Comparison of ENCODE assay signal across 8 cellular contexts in the genomic region with DNA sequence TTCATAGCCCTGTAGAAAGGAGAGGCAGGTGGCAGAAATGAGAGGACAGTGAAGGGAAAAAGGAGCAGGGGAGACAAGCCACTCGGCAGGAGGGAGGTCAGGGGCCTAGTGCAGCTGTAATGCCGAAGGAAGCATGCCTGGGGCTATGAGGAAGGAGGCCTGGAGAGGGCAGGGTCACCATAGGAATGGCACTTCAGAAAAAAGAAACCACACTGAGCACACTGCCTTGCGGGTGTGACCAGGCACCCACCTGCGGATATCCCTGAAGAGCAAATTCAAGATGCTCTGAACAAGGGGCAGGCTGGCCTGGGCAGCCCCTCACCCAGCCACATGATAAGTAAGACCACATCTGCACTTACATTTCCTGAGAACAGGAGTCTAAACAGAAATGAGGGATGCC.
DNase-seq lines count a peak whose midpoint lies in the region; ATAC-seq, FAIRE-seq and TF ChIP-seq lines count a peak whose summit lies in the region.

No MANE protein-coding gene starts in this region.

- peaks cover 9% of the 10 kb centered on the region for H3K4me1 ChIP-seq in GM23338 (ENCODE audit: insufficient read depth)

- TF ChIP-seq CTCF in GM23338 (conservative IDR thresholded peaks at IDR 0.05; ENCODE audit: low read depth in 2 of 2): peak; percentile 55 to 86

- no peak for FAIRE-seq in urothelium cell line (lab: Jason Lieb, UNC)

- H3K27ac Mint-ChIP-seq in GM23338: no peak overlapping the region
- H3K27ac Mint-ChIP-seq in activated naive CD8-positive, alpha-beta T cell treated with anti-CD3 and anti-CD28 coated beads, Interleukin-2, amount 10 ng/mL, durations not matched to agents 7 days and 5 days: peak overlapping the region; percentile 41

- POLR2A ChIA-PET in activated naive CD8-positive, alpha-beta T cell treated with anti-CD3 and anti-CD28 coated beads, Interleukin-2, amount 10 ng/mL, durations not matched to agents 7 days and 5 days (lab: Charles Lee): no interaction called here

- 0 out of 2 replicates have a peak, but pooled peaks cover 2% of the 10 kb centered on the region for H3K36me3 ChIP-seq in GM23338 (ENCODE audit: insufficient read depth)

- no peaks in the 10 kb centered on the region for H3F3A ChIP-seq in GM23338 (replicated peaks; ENCODE audit: low read depth)

- peaks cover 16% of the 10 kb centered on the region for H3K4me1 Mint-ChIP-seq in GM23338
- peaks cover 19% of the 10 kb centered on the region for H3K4me1 Mint-ChIP-seq in activated naive CD8-positive, alpha-beta T cell treated with anti-CD3 and anti-CD28 coated beads, Interleukin-2, amount 10 ng/mL, durations not matched to agents 7 days and 5 days

- no peaks in the 10 kb centered on the region for H3K9me3 Mint-ChIP-seq in GM23338
- H3K9me3 Mint-ChIP-seq in activated naive CD8-positive, alpha-beta T cell treated with anti-CD3 and anti-CD28 coated beads, Interleukin-2, amount 10 ng/mL, durations not matched to agents 7 days and 5 days: no peaks in the 10 kb centered on the region

- no peak overlapping the region for H2AFZ ChIP-seq in GM23338

- no peaks in the 10 kb centered on the region for H3K79me2 ChIP-seq in GM23338 (replicated peaks; ENCODE audit: insufficient read depth)

- no peaks in the 10 kb centered on the region for H4K20me1 ChIP-seq in GM23338 (replicated peaks; ENCODE audit: insufficient read depth)

- DNase-seq in A172 (ENCODE audit: low spot score) (peak; percentile 27), GM23338 (ENCODE audit: low spot score) (peak; percentile 86), left colon (peak; percentile 28 to 38), urothelium cell line (ENCODE audit: low spot score) (no peak)
- no peak for DNase-seq in activated naive CD8-positive, alpha-beta T cell treated with anti-CD3 and anti-CD28 coated beads, Interleukin-2, amount 10 ng/mL, durations not matched to agents 7 days and 5 days
- DNase-seq in stimulated activated CD4-positive, alpha-beta T cell treated with anti-CD3 and anti-CD28 coated beads, Interleukin-15, amount 100 ng/mL, for 24 hours: no peak
- no peak for DNase-seq in effector CD4-positive, alpha-beta T cell

- H3K4me3 ChIP-seq in GM23338: no peak overlapping the region

- intact Hi-C loops in left colon (cut with DNase I, micrococcal nuclease): no loop called here

- 0 out of 2 replicates have a peak overlapping the region, but pooled peaks have one; percentile 62 for H3K27ac ChIP-seq in GM23338 (ENCODE audit: low read depth)

- H3K36me3 Mint-ChIP-seq in GM23338 (ENCODE audit: low read depth): peaks cover 19% of the 10 kb centered on the region; the same call in 2 of the 3 replicates
- peaks cover 49% of the 10 kb centered on the region for H3K36me3 Mint-ChIP-seq in activated naive CD8-positive, alpha-beta T cell treated with anti-CD3 and anti-CD28 coated beads, Interleukin-2, amount 10 ng/mL, durations not matched to agents 7 days and 5 days

- H3K9me2 ChIP-seq in GM23338 (ENCODE audit: insufficient read depth): no peaks in the 10 kb centered on the region

- peaks cover 5% of the 10 kb centered on the region for H3K27me3 Mint-ChIP-seq in GM23338 (ENCODE audit: insufficient read depth, low read depth, poor library complexity)
- no peaks in the 10 kb centered on the region for H3K27me3 Mint-ChIP-seq in activated naive CD8-positive, alpha-beta T cell treated with anti-CD3 and anti-CD28 coated beads, Interleukin-2, amount 10 ng/mL, durations not matched to agents 7 days and 5 days

- no peak overlapping the region for H3K4me2 ChIP-seq in GM23338

- ATAC-seq in GM23338 (peak; percentile 99), left colon (peak; percentile 76), GM21526 (IDR thresholded peaks at IDR 0.05; ENCODE audit: low FRiP score, unreplicated experiment) (no peak)
- ATAC-seq in activated naive CD8-positive, alpha-beta T cell treated with anti-CD3 and anti-CD28 coated beads, Interleukin-2, amount 10 ng/mL, durations not matched to agents 7 days and 5 days (ENCODE audit: low read depth): no peak

- no peak overlapping the region; the same call in 2 of the 3 replicates for H3K4me3 Mint-ChIP-seq in GM23338
- H3K4me3 Mint-ChIP-seq in activated naive CD8-positive, alpha-beta T cell treated with anti-CD3 and anti-CD28 coated beads, Interleukin-2, amount 10 ng/mL, durations not matched to agents 7 days and 5 days: no peak overlapping the region

- no peaks in the 10 kb centered on the region for H3K27me3 ChIP-seq in GM23338 (ENCODE audit: insufficient read depth)

TF ChIP-seq in GM23338, 12 proteins besides CTCF, POLR2A, EP300 and RAD21:
- no peak for TF ChIP-seq NANOG (IDR thresholded peaks at IDR 0.05; ENCODE audit: borderline replicate concordance)
- TF ChIP-seq ZNF331 (CRISPR knock-in tag; IDR thresholded peaks at IDR 0.05; ENCODE audit: low read depth): no peak
- TF ChIP-seq ZNF114 (CRISPR knock-in tag; IDR thresholded peaks at IDR 0.05): no peak
- TF ChIP-seq, protein P1, sequence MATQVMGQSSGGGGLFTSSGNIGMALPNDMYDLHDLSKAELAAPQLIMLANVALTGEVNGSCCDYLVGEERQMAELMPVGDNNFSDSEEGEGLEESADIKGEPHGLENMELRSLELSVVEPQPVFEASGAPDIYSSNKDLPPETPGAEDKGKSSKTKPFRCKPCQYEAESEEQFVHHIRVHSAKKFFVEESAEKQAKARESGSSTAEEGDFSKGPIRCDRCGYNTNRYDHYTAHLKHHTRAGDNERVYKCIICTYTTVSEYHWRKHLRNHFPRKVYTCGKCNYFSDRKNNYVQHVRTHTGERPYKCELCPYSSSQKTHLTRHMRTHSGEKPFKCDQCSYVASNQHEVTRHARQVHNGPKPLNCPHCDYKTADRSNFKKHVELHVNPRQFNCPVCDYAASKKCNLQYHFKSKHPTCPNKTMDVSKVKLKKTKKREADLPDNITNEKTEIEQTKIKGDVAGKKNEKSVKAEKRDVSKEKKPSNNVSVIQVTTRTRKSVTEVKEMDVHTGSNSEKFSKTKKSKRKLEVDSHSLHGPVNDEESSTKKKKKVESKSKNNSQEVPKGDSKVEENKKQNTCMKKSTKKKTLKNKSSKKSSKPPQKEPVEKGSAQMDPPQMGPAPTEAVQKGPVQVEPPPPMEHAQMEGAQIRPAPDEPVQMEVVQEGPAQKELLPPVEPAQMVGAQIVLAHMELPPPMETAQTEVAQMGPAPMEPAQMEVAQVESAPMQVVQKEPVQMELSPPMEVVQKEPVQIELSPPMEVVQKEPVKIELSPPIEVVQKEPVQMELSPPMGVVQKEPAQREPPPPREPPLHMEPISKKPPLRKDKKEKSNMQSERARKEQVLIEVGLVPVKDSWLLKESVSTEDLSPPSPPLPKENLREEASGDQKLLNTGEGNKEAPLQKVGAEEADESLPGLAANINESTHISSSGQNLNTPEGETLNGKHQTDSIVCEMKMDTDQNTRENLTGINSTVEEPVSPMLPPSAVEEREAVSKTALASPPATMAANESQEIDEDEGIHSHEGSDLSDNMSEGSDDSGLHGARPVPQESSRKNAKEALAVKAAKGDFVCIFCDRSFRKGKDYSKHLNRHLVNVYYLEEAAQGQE (IDR thresholded peaks at IDR 0.05; ENCODE audit: unreplicated experiment): no peak
- TF ChIP-seq JUNB (IDR thresholded peaks at IDR 0.05; ENCODE audit: unreplicated experiment): no peak
- no peak for TF ChIP-seq CREB1 (CRISPR knock-in tag; IDR thresholded peaks at IDR 0.05; ENCODE audit: low read depth)
- TF ChIP-seq EZH2phosphoT487 (IDR thresholded peaks at IDR 0.05; ENCODE audit: unreplicated experiment): no peak
- no peak for TF ChIP-seq POLR2AphosphoS5 (IDR thresholded peaks at IDR 0.05; ENCODE audit: low read depth)
- no peak for TF ChIP-seq EZH2 (IDR thresholded peaks at IDR 0.05; ENCODE audit: low read depth, unreplicated experiment)
- TF ChIP-seq, protein P2, sequence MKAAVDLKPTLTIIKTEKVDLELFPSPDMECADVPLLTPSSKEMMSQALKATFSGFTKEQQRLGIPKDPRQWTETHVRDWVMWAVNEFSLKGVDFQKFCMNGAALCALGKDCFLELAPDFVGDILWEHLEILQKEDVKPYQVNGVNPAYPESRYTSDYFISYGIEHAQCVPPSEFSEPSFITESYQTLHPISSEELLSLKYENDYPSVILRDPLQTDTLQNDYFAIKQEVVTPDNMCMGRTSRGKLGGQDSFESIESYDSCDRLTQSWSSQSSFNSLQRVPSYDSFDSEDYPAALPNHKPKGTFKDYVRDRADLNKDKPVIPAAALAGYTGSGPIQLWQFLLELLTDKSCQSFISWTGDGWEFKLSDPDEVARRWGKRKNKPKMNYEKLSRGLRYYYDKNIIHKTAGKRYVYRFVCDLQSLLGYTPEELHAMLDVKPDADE (IDR thresholded peaks at IDR 0.05): no peak

Comparison
In these comparisons a context has a peak if more than half of its experiments do, and no peak if none do; other contexts are left out.
1. DNase-seq: peak in A172 (single experiment), GM23338 (single experiment) and left colon (2 of 2); none in activated naive CD8-positive, alpha-beta T cell treated with anti-CD3 and anti-CD28 coated beads, Interleukin-2, amount 10 ng/mL, durations not matched to agents 7 days and 5 days (single experiment), urothelium cell line (single experiment), stimulated activated CD4-positive, alpha-beta T cell treated with anti-CD3 and anti-CD28 coated beads, Interleukin-15, amount 100 ng/mL, for 24 hours (single experiment) and effector CD4-positive, alpha-beta T cell (single experiment).
2. ATAC-seq: peak in GM23338 (single experiment) and left colon (single experiment); none in activated naive CD8-positive, alpha-beta T cell treated with anti-CD3 and anti-CD28 coated beads, Interleukin-2, amount 10 ng/mL, durations not matched to agents 7 days and 5 days (single experiment) and GM21526 (single experiment).